Comparison of ENCODE assay signal across 2 cellular contexts in the genomic region with DNA sequence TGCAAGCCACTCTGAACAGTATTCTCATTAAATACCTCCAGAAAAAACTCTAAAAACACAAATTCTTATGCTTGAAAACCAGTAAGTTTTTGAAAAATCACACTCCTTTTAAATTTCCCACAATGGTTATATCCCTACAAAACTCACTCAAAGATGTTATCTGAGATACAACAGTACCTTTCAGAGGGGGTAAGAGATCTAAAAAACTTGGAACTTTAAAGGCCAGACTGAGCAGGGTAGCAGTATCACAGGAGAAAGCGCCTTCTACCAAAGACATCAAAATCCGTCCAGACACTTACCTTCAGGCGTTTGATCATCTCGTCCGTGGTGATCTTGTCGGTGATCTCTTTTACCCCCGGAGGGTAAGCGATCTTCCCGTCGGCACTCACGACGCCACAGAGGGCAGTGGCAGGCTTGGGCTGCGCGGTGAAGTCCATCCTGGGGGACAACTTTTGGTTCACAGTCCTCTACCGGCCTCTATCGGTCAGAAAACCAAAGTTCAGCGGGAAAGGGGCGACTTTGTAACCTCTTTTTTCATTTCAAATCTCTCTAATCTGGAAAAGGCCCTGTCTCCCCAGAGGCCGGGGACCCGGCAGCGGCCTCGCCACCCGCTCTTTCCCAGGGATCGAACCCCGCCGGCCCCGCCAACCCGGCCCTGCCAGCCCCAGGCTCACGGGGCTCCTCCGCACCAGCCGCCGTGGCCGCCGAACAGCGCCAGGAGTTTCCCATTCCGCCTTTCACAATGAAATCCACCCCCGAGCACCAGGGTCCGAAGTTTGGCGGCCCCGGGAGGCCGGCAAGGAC.
TF ChIP-seq lines count a peak whose summit lies in the region.

No MANE protein-coding gene starts in this region.

TF ChIP-seq in HCT116, 20 proteins besides CTCF, POLR2A, EP300 and RAD21 (continued from another document):
- TF ChIP-seq ZBTB33 (IDR thresholded peaks at IDR 0.05; ENCODE audit: extremely low read depth, insufficient replicate concordance, low read length) (no peak), ATF3 (IDR thresholded peaks at IDR 0.05) (no peak), SP1 (IDR thresholded peaks at IDR 0.05; ENCODE audit: low read depth) (no peak)
TF ChIP-seq in HCT116: peak in this region for 3.

TF ChIP-seq in SK-N-SH, 30 proteins besides CTCF, POLR2A, EP300 and RAD21 (continued from another document):
- TF ChIP-seq ZBTB33 (IDR thresholded peaks at IDR 0.05; ENCODE audit: borderline replicate concordance, low read depth) (no peak), TEAD4 (IDR thresholded peaks at IDR 0.05; ENCODE audit: borderline replicate concordance, insufficient read depth) (no peak), PBX3 (IDR thresholded peaks at IDR 0.05) (no peak), GATA2 (CRISPR knock-in tag; IDR thresholded peaks at IDR 0.05) (0 out of 2 replicates have a peak, but pooled peaks have one; percentile 47), TCF12 (IDR thresholded peaks at IDR 0.05) (no peak), SMC3 (IDR thresholded peaks at IDR 0.05; ENCODE audit: low read depth, low read length) (peak; percentile 56), MXI1 (IDR thresholded peaks at IDR 0.05; ENCODE audit: low read depth, low read length) (no peak), FOXJ3 (CRISPR knock-in tag; IDR thresholded peaks at IDR 0.05) (no peak), USF1 (IDR thresholded peaks at IDR 0.05; ENCODE audit: borderline replicate concordance, low read depth) (no peak), FOXM1 (IDR thresholded peaks at IDR 0.05; ENCODE audit: low read depth) (no peak), REST (IDR thresholded peaks at IDR 0.05; ENCODE audit: low read depth, low read length) (no peak), YY1 (IDR thresholded peaks at IDR 0.05; ENCODE audit: low read depth) (0 out of 2 replicates have a peak, but pooled peaks have one; percentile 10), RCOR1 (IDR thresholded peaks at IDR 0.05; ENCODE audit: low read length) (peak; percentile 49; the same call in 1 of the 2 replicates), CHD2 (IDR thresholded peaks at IDR 0.05; ENCODE audit: low read length, partially characterized antibody) (no peak), SIN3A (IDR thresholded peaks at IDR 0.05; ENCODE audit: borderline replicate concordance, low read depth, low read length) (0 out of 2 replicates have a peak, but pooled peaks have one; percentile 26), MEF2A (IDR thresholded peaks at IDR 0.05; ENCODE audit: borderline replicate concordance, low read depth) (no peak), NRF1 (IDR thresholded peaks at IDR 0.05; ENCODE audit: low read depth, low read length) (no peak; the same call in 1 of the 2 replicates), TAF1 (IDR thresholded peaks at IDR 0.05; ENCODE audit: borderline replicate concordance, low read depth, low read length) (no peak), JUND (IDR thresholded peaks at IDR 0.05) (no peak), ELF1 (IDR thresholded peaks at IDR 0.05) (no peak), RFX5 (IDR thresholded peaks at IDR 0.05; ENCODE audit: low read length) (no peak)
